27 cellular contexts compared by ENCODE assay signal in the genomic region with DNA sequence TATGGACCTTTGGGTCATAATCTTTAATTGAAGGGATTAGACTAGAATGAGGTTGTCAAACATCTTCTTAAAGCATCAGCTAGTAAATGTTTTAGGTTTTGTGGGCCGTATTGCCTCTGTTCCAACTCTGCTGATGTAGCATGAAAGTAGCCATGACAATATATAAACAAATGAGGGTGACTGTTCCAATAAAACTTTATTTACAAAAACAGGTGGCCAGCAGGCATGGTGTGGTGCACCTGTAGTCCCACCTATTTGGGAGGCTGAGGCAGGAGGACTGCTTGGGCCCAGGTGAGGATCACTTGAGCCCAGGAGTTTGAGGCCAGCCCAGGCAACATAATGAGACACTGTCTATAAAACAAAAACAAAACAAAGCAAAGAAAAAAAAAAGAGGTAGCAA. TPM values are rescaled to one million over a fixed set of nuclear protein-coding genes. Genes with fewer than 3 reads are reported as not detected.
DNase-seq lines count a peak whose midpoint lies in the region; ATAC-seq, FAIRE-seq and TF ChIP-seq lines count a peak whose summit lies in the region.
"Had no signal": no experiment of that assay in that cellular context is flagged by ENCODE, and none has a peak within 500 bp of the region (broad histone marks: within the 10 kb centered on the region; RNA-seq: fewer than 3 reads in every experiment).

No MANE protein-coding gene starts in this region.

- no peaks in the 10 kb centered on the region for H3K27me3 Mint-ChIP-seq in progenitor cell of endocrine pancreas

- H3K4me1 ChIP-seq in HepG2 (ENCODE audit: insufficient read depth, low read length) = peaks cover 4% of the 10 kb centered on the region
- peaks cover 0 to 4% (median 0%) of the 10 kb centered on the region in 4 donors for H3K4me1 ChIP-seq in right lobe of liver
- H3K4me1 ChIP-seq in K562 (replicated peaks in 1 of 2; ENCODE audit: control insufficient read depth in 2 of 2, insufficient read depth in 2 of 2, low read length in 2 of 2) = no peaks in the 10 kb centered on the region; a peak in 1 of 5 replicates
- H3K4me1 ChIP-seq in upper lobe of right lung = no peaks in the 10 kb centered on the region
- H3K4me1 ChIP-seq: A549, BE2C, BLaER1 had no signal

- CTCF ChIA-PET in HepG2 (lab: Yijun Ruan, JAX; ENCODE audit: low intra/inter-chr PET ratio, low total read pairs) = no interaction called here
- CTCF ChIA-PET in K562 (lab: Yijun Ruan, JAX; ENCODE audit: low intra/inter-chr PET ratio) = no interaction called here

- POLR2A ChIA-PET in HepG2 (lab: Yijun Ruan, JAX) (no interaction called here), K562 (lab: Yijun Ruan, JAX) (no interaction called here)

- DNase-seq in HepG2 (ENCODE audit: low spot score) (no peak), right lobe of liver (no peak), K562 (ENCODE audit: extremely low read depth in 1 of 4, low spot score in 3 of 4) (no peak), progenitor cell of endocrine pancreas (ENCODE audit: low spot score, unreplicated experiment) (no peak), upper lobe of right lung (no peak), Ammon's horn (ENCODE audit: low spot score) (no peak)
- DNase-seq in effector CD4-positive, alpha-beta T cell = no peak
- DNase-seq: AML-193; BE2C; C1 segment of cervical spinal cord; CD4-positive, alpha-beta memory T cell; CD4-positive, CD25-positive, alpha-beta regulatory T cell; CD8-positive, alpha-beta memory T cell; COR-L47; DMS 273 treated with DMSO at 0.1 percent for 48 hours; DMS153; DMS53; DMS79; DND-41; EL; GDM1 had no signal

- TF ChIP-seq CTCF in HepG2 (CRISPR knock-in tag; IDR thresholded peaks at IDR 0.05) = no peak
- TF ChIP-seq CTCF in right lobe of liver (IDR thresholded peaks at IDR 0.05) = no peak
- no peak for TF ChIP-seq CTCF in K562 (IDR thresholded peaks at IDR 0.05 in 2 of 3, conservative IDR thresholded peaks at IDR 0.05 in 1 of 3; ENCODE audit: insufficient read depth in 2 of 3, low read depth in 1 of 3, low read length in 3 of 3)
- no peak for TF ChIP-seq CTCF in progenitor cell of endocrine pancreas (IDR thresholded peaks at IDR 0.05; ENCODE audit: unreplicated experiment)
- no peak for TF ChIP-seq CTCF in upper lobe of right lung (IDR thresholded peaks at IDR 0.05)

- H3K9me3 ChIP-seq in HepG2 (ENCODE audit: low read length) (no peaks in the 10 kb centered on the region), right lobe of liver (no peaks in the 10 kb centered on the region), K562 (replicated peaks; ENCODE audit: control insufficient read depth, insufficient read depth, low read depth, low read length) (no peaks in the 10 kb centered on the region), upper lobe of right lung (no peaks in the 10 kb centered on the region)
- H3K9me3 ChIP-seq: A549, BE2C, BLaER1 had no signal

- 89% methylated on average over 1 of the region's 1 CpG for WGBS in HepG2 (ENCODE audit: low lambda C conversion rate)
- WGBS in right lobe of liver (ENCODE audit: insufficient coverage, low coverage, low lambda C conversion rate, missing lambda C conversion rate) = 63% methylated on average over 1 of the region's 1 CpG
- WGBS in K562 (ENCODE audit: insufficient coverage, low coverage, missing lambda C conversion rate) = 0% methylated on average over 1 of the region's 1 CpG

- H3K4me3 ChIP-seq in HepG2 (replicated peaks in 1 of 3; ENCODE audit: insufficient read depth in 1 of 3, low read depth in 2 of 3, low read length in 3 of 3) = no peak overlapping the region
- no peak overlapping the region for H3K4me3 ChIP-seq in right lobe of liver
- no peak overlapping the region for H3K4me3 ChIP-seq in K562
- no peak overlapping the region for H3K4me3 ChIP-seq in upper lobe of right lung
- H3K4me3 ChIP-seq: A549, BLaER1 had no signal

- H3K36me3 Mint-ChIP-seq in progenitor cell of endocrine pancreas (ENCODE audit: insufficient read depth) = peaks cover 20% of the 10 kb centered on the region
- H3K36me3 Mint-ChIP-seq: CD14-positive monocyte; CD4-positive, alpha-beta memory T cell; CD4-positive, CD25-positive, alpha-beta regulatory T cell; CD8-positive, alpha-beta memory T cell had no signal

- H3K79me2 ChIP-seq in HepG2 (ENCODE audit: insufficient read depth, low read length) (no peaks in the 10 kb centered on the region), K562 (ENCODE audit: control insufficient read depth, insufficient read depth, low read length) (no peaks in the 10 kb centered on the region)

- H3K36me3 ChIP-seq in HepG2 (replicated peaks in 1 of 2; ENCODE audit: control insufficient read depth in 1 of 2, insufficient read depth in 2 of 2, low read length in 2 of 2) = no peaks in the 10 kb centered on the region
- H3K36me3 ChIP-seq in right lobe of liver = peaks cover 0 to 64% (median 34%) of the 10 kb centered on the region in 4 donors
- H3K36me3 ChIP-seq in K562 (ENCODE audit: control insufficient read depth, insufficient read depth, low read length) = no peaks in the 10 kb centered on the region
- H3K36me3 ChIP-seq in upper lobe of right lung = no peaks in the 10 kb centered on the region
- H3K36me3 ChIP-seq: BE2C, BLaER1 had no signal

- peaks cover 5% of the 10 kb centered on the region for H3K4me1 Mint-ChIP-seq in progenitor cell of endocrine pancreas (ENCODE audit: low read depth)
- H3K4me1 Mint-ChIP-seq: CD14-positive monocyte; CD4-positive, CD25-positive, alpha-beta regulatory T cell; CD8-positive, alpha-beta memory T cell had no signal

- TF ChIP-seq RAD21 in HepG2 (CRISPR knock-in tag; IDR thresholded peaks at IDR 0.05) (no peak), K562 (CRISPR knock-in tag; conservative IDR thresholded peaks at IDR 0.05 in 1 of 2, IDR thresholded peaks at IDR 0.05 in 1 of 2) (no peak)

- ATAC-seq in HepG2 (no peak), right lobe of liver (no peak), K562 (no peak), upper lobe of right lung (no peak)
- ATAC-seq: A549 had no signal

- no peak for TF ChIP-seq POLR2A in HepG2 (IDR thresholded peaks at IDR 0.05; ENCODE audit: insufficient read depth in 1 of 2, low read depth in 2 of 2, low read length in 2 of 2)
- TF ChIP-seq POLR2A in right lobe of liver (IDR thresholded peaks at IDR 0.05) = no peak
- TF ChIP-seq POLR2A in K562 (conservative IDR thresholded peaks at IDR 0.05) = no peak

- no peak for FAIRE-seq in HepG2 (lab: Jason Lieb, UNC)
- FAIRE-seq in K562 (lab: Jason Lieb, UNC) = no peak
- FAIRE-seq: A549, GM12891, GM19239 had no signal

- intact Hi-C loops in HepG2 (cut with micrococcal nuclease; ENCODE audit: unreplicated experiment) (no loop called here), right lobe of liver (cut with DNase I) (no loop called here), K562 (cut with micrococcal nuclease) (no loop called here), upper lobe of right lung (cut with DNase I) (no loop called here)

- H3K4me2 ChIP-seq in HepG2 (ENCODE audit: low read depth, low read length) = no peak overlapping the region
- H3K4me2 ChIP-seq in K562 (ENCODE audit: insufficient read depth, low read length) = no peak overlapping the region
- H3K4me2 ChIP-seq: A549, BLaER1 had no signal

- H3K9me1 ChIP-seq in K562 (ENCODE audit: control insufficient read depth, insufficient read depth, low read length) = no peaks in the 10 kb centered on the region

- H4K20me1 ChIP-seq in HepG2 (ENCODE audit: insufficient read depth, low read length) = no peaks in the 10 kb centered on the region
- H4K20me1 ChIP-seq in K562 (replicated peaks; ENCODE audit: control insufficient read depth, insufficient read depth, low read length) = no peaks in the 10 kb centered on the region
- H4K20me1 ChIP-seq: BLaER1 had no signal

- H3K9ac ChIP-seq in HepG2 (ENCODE audit: insufficient read depth, low read depth, low read length) (no peak overlapping the region), K562 (ENCODE audit: insufficient read depth in 1 of 2, low read depth in 2 of 2, low read length in 2 of 2) (no peak overlapping the region)
- H3K9ac ChIP-seq: BLaER1 had no signal

- H3K4me3 Mint-ChIP-seq in progenitor cell of endocrine pancreas (ENCODE audit: low read depth) = no peak overlapping the region
- H3K4me3 Mint-ChIP-seq: CD14-positive monocyte; CD4-positive, alpha-beta memory T cell; CD4-positive, CD25-positive, alpha-beta regulatory T cell; CD8-positive, alpha-beta memory T cell had no signal

- TF ChIP-seq EP300 in HepG2 (IDR thresholded peaks at IDR 0.05; ENCODE audit: low read depth in 2 of 2, low read length in 2 of 2) (no peak), HepG2 (CRISPR knock-in tag; IDR thresholded peaks at IDR 0.05; ENCODE audit: borderline replicate concordance) (no peak), K562 (IDR thresholded peaks at IDR 0.05; ENCODE audit: low read length) (no peak)

- H3K27ac ChIP-seq in HepG2 (ENCODE audit: extremely low read length, insufficient read depth, low read length) (no peak overlapping the region), right lobe of liver (no peak overlapping the region), K562 (ENCODE audit: extremely low read depth, low read depth, low read length) (no peak overlapping the region), upper lobe of right lung (no peak overlapping the region)
- H3K27ac ChIP-seq: 22Rv1, A549, BLaER1 had no signal

- H3K9me3 Mint-ChIP-seq in progenitor cell of endocrine pancreas (ENCODE audit: low read depth) = no peaks in the 10 kb centered on the region
- H3K9me3 Mint-ChIP-seq: CD8-positive, alpha-beta memory T cell had no signal

- H2AFZ ChIP-seq in HepG2 (ENCODE audit: low read length) = no peak overlapping the region
- no peak overlapping the region for H2AFZ ChIP-seq in K562 (ENCODE audit: low read depth, low read length)

- no peaks in the 10 kb centered on the region for H3K27me3 ChIP-seq in HepG2 (ENCODE audit: control insufficient read depth in 1 of 2, insufficient read depth in 2 of 2, low read length in 2 of 2)
- H3K27me3 ChIP-seq in right lobe of liver = no peaks in the 10 kb centered on the region
- peaks cover 0 to 24% of the 10 kb centered on the region in 2 experiments; a peak in 3 of 5 replicates for H3K27me3 ChIP-seq in K562 (ENCODE audit: control insufficient read depth in 2 of 2, insufficient read depth in 2 of 2, low read length in 2 of 2)
- H3K27me3 ChIP-seq in upper lobe of right lung = no peaks in the 10 kb centered on the region
- H3K27me3 ChIP-seq: BLaER1 had no signal

- BruUV-seq in HepG2 (replicated peaks; lab: Mats Ljungman, UMichigan) = no TSS peak
- BruUV-seq in K562 (replicated peaks; lab: Mats Ljungman, UMichigan) = no TSS peak

- in situ Hi-C loops in HepG2 (cut with HindIII; ENCODE audit: extremely low pct_ligation_motif_present, low pct_unique_long_range_greater_than_20kb) (no loop called here), K562 (cut with MboI) (no loop called here)

- peak overlapping the region; percentile 20 for H3K27ac Mint-ChIP-seq in progenitor cell of endocrine pancreas
- H3K27ac Mint-ChIP-seq: CD14-positive monocyte; CD4-positive, alpha-beta memory T cell; CD4-positive, CD25-positive, alpha-beta regulatory T cell had no signal

RNA-seq across cellular contexts. Expression of a gene that starts 18.4 kb away (rescaled TPM):
- total RNA-seq in HepG2 (2016; rRNA removed; fragmentation: Illumina TruSeq; extraction: Trizol) = 4.9 and 10.8 TPM in 2 replicates
- 0.40 and 0.97 TPM in 2 replicates for total RNA-seq in HepG2 (2016; cell fraction: cytosol; rRNA removed; fragmentation: Illumina TruSeq; extraction: Trizol; ENCODE audit: low read depth)
- total RNA-seq in HepG2 (2016; cell fraction: insoluble cytoplasmic fraction; rRNA removed; fragmentation: Illumina TruSeq; extraction: Trizol) = 5.5 and 12.1 TPM in 2 replicates
- 2.7 and 2.9 TPM in 2 replicates for total RNA-seq in HepG2 (2016; cell fraction: membrane; rRNA removed; fragmentation: Illumina TruSeq; extraction: Trizol)
- total RNA-seq in HepG2 (2016; cell fraction: nucleus; rRNA removed; fragmentation: Illumina TruSeq; extraction: Trizol) = 12.8 and 17.5 TPM in 2 replicates
- 0.96 and 4.6 TPM in 2 replicates for polyA plus RNA-seq in HepG2 (2011; rRNA removed)
- polyA plus RNA-seq in HepG2 (2011; cell fraction: cytosol; rRNA removed) = 1.0 and 4.5 TPM in 2 replicates
- polyA plus RNA-seq in HepG2 (2011; cell fraction: nucleus; rRNA removed) = 1.4 and 5.0 TPM in 2 replicates
- 3.4 and 3.7 TPM in 2 replicates for polyA plus RNA-seq in HepG2 (2012)
- 0.68 and 0.74 TPM in 2 replicates for polyA plus RNA-seq in HepG2 (2016; cell fraction: cytosol; fragmentation: Illumina TruSeq; extraction: Trizol; ENCODE audit: low read depth)
- 3.4 and 3.6 TPM in 2 replicates for polyA plus RNA-seq in HepG2 (2016; cell fraction: insoluble cytoplasmic fraction; fragmentation: Illumina TruSeq; extraction: Trizol; ENCODE audit: low read depth)
- 0.89 and 1.1 TPM in 2 replicates for polyA plus RNA-seq in HepG2 (2016; cell fraction: membrane; fragmentation: Illumina TruSeq; extraction: Trizol; ENCODE audit: low read depth)
- 14.7 and 16.1 TPM in 2 replicates for polyA plus RNA-seq in HepG2 (2016; cell fraction: nucleus; fragmentation: Illumina TruSeq; extraction: Trizol; ENCODE audit: insufficient read depth, low read depth)
- 0.16 and 1.9 TPM in 2 replicates for polyA minus RNA-seq in HepG2 (2011; rRNA and poly(A)+ RNA removed; ENCODE audit: low replicate concordance)
- 2.0 and 4.5 TPM in 2 replicates for polyA minus RNA-seq in HepG2 (2011; cell fraction: cytosol; rRNA and poly(A)+ RNA removed)
- polyA minus RNA-seq in HepG2 (2011; cell fraction: nucleus; rRNA and poly(A)+ RNA removed) = 0.77 and 4.4 TPM in 2 replicates
- total RNA-seq in right lobe of liver = 100 to 1,000 TPM in 1 of 6 experiments, 10 to 100 TPM in 5; 35.0 to 120 (median 59.1) TPM
- 3.2 and 9.7 TPM in 2 replicates for total RNA-seq in K562 (2011; cell fraction: chromatin; rRNA removed; ENCODE audit: low replicate concordance)
- 5.0 and 5.2 TPM in 2 replicates for total RNA-seq in K562 (2011; cell fraction: nucleolus; rRNA removed)
- total RNA-seq in K562 (2011; cell fraction: nucleoplasm; rRNA removed) = 5.9 and 6.3 TPM in 2 replicates
- 0.78 and 1.00 TPM in 2 replicates for total RNA-seq in K562 (2014; rRNA removed)
- total RNA-seq in K562 (2014; rRNA removed; fragmentation: Illumina TruSeq; extraction: Trizol) = 1.3 and 1.4 TPM in 2 replicates
- 1.4 and 1.7 TPM in 2 replicates for total RNA-seq in K562 (2015; rRNA removed; fragmentation: Illumina TruSeq; extraction: Trizol)
- total RNA-seq in K562 (2021) = 1.8 and 2.3 TPM in 2 replicates
- polyA plus RNA-seq in K562 (2011; rRNA removed) = 0.96 and 1.2 TPM in 2 replicates
- 1.2 and 1.3 TPM in 2 replicates for polyA plus RNA-seq in K562 (2011; cell fraction: cytosol; rRNA removed)
- 2.1 and 2.9 TPM in 2 replicates for polyA plus RNA-seq in K562 (2011; cell fraction: nucleus; rRNA removed)
- 2.8 and 8.5 TPM in 2 replicates for polyA plus RNA-seq in K562 (2012)
- polyA plus RNA-seq in K562 (2014; fragmentation: Illumina TruSeq; extraction: Trizol) = 1.4 and 1.6 TPM in 2 replicates
- polyA plus RNA-seq in K562 (2014; fragmentation: Nextera tagmentation; extraction: Ambion mirVana) = 1 to 10 TPM in 1 of 2 experiments, under 1 TPM in 1; 0.76 to 1.6 TPM
- polyA plus RNA-seq in K562 (2014; rRNA removed) = 1.3 and 1.9 TPM in 2 replicates
- polyA minus RNA-seq in K562 (2011; rRNA and poly(A)+ RNA removed) = 1.6 and 2.9 TPM in 2 replicates
- 0.48 and 2.1 TPM in 2 replicates for polyA minus RNA-seq in K562 (2011; cell fraction: cytosol; rRNA and poly(A)+ RNA removed)
- 1.2 and 1.3 TPM in 2 replicates for polyA minus RNA-seq in K562 (2011; cell fraction: nucleus; rRNA and poly(A)+ RNA removed)
- 34.1 and 34.4 TPM in 2 replicates for total RNA-seq in progenitor cell of endocrine pancreas
- 10.2 TPM for total RNA-seq in upper lobe of right lung
- total RNA-seq: CD4-positive, alpha-beta memory T cell; CD4-positive, CD25-positive, alpha-beta regulatory T cell; CD8-positive, alpha-beta memory T cell had no signal
- polyA plus RNA-seq: CD14-positive monocyte; CD4-positive, alpha-beta memory T cell; CD4-positive, CD25-positive, alpha-beta regulatory T cell; CD8-positive, alpha-beta memory T cell had no signal
